In genomic region chr6:118652051-118652699, GRCh38 we compare ENCODE assay signal across 8 cellular contexts. TPM values are rescaled to one million over a fixed set of nuclear protein-coding genes. Genes with fewer than 3 reads are reported as not detected.
DNase-seq lines count a peak whose midpoint lies in the region; ATAC-seq and TF ChIP-seq lines count a peak whose summit lies in the region.

No MANE protein-coding gene starts in this region.

- POLR2A ChIA-PET in AG04449 (lab: Yijun Ruan, JAX) (interaction anchor here (0.6 to 0.8 kb wide), 2 partner anchors 61 to 70 kb away, joined by 3 read pairs; no protein-coding TSS in a partner anchor), GM10248 (lab: Yijun Ruan, JAX) (interaction anchor here (0.6 to 1.0 kb wide), 4 partner anchors 31 to 156 kb away, joined by 3 to 4 read pairs (median 3); no protein-coding TSS in a partner anchor)

- peak overlapping the region; percentile 93 to 95 for H3K27ac ChIP-seq in breast epithelium
- H3K27ac ChIP-seq in mucosa of rectum (ENCODE audit: low read depth in 2 of 2, low read length in 2 of 2), result peak overlapping the region; percentile 70 to 92

- H3K4me1 ChIP-seq in breast epithelium (no peaks in the 10 kb centered on the region), mucosa of rectum (ENCODE audit: control insufficient read depth in 2 of 2, insufficient read depth in 2 of 2, low read length in 2 of 2) (peaks cover 7% of the 10 kb centered on the region in 2 donors)

- TF ChIP-seq POLR2A in breast epithelium (IDR thresholded peaks at IDR 0.05), result no peak

- H3K36me3 ChIP-seq in breast epithelium (no peaks in the 10 kb centered on the region), mucosa of rectum (ENCODE audit: control insufficient read depth in 2 of 2, insufficient read depth in 2 of 2, low read length in 2 of 2) (no peaks in the 10 kb centered on the region)

- no peaks in the 10 kb centered on the region for H3K9me3 ChIP-seq in breast epithelium
- H3K9me3 ChIP-seq in mucosa of rectum (ENCODE audit: control insufficient read depth in 2 of 2, low read length in 2 of 2), result no peaks in the 10 kb centered on the region

- ATAC-seq in HG02840 (IDR thresholded peaks at IDR 0.05; ENCODE audit: low FRiP score, unreplicated experiment), result peak; percentile 0
- no peak for ATAC-seq in HG02759 (IDR thresholded peaks at IDR 0.05; ENCODE audit: unreplicated experiment)

- intact Hi-C loops in breast epithelium (cut with DNase I; ENCODE audit: low total_unique reads), result no loop called here

- peak overlapping the region; percentile 88 for H3K4me3 ChIP-seq in AG04449 (ENCODE audit: low read depth, low read length)
- H3K4me3 ChIP-seq in breast epithelium, result peak overlapping the region; percentile 89 to 92 (median 91)
- peak overlapping the region; percentile 76 to 78 for H3K4me3 ChIP-seq in mucosa of rectum (ENCODE audit: low read length in 2 of 2)

- DNase-seq in AG04449 (ENCODE audit: low read depth, low spot score) (no peak), breast epithelium (ENCODE audit: low spot score in 2 of 2) (no peak), iPS-NIHi11 (ENCODE audit: low spot score) (no peak), GM10248 (ENCODE audit: extremely low spot score) (no peak)
- no peak for DNase-seq in stimulated activated naive CD4-positive, alpha-beta T cell (lab: John Stamatoyannopoulos, UW)

- H3K27me3 ChIP-seq in breast epithelium, result no peaks in the 10 kb centered on the region
- H3K27me3 ChIP-seq in mucosa of rectum (ENCODE audit: control insufficient read depth in 2 of 2, insufficient read depth in 2 of 2, low read length in 2 of 2), result peaks cover 6 to 8% of the 10 kb centered on the region in 2 donors

- CTCF ChIA-PET in AG04449 (lab: Yijun Ruan, JAX), result interaction anchor here (0.8 kb wide), 1 partner anchor 15 kb away, joined by 4 read pairs; no protein-coding TSS in a partner anchor
- CTCF ChIA-PET in GM10248 (lab: Yijun Ruan, JAX), result interaction anchor here (0.9 to 1.4 kb wide), 5 partner anchors 8 to 124 kb away, joined by 3 to 5 read pairs (median 3); no protein-coding TSS in a partner anchor

- TF ChIP-seq CTCF in AG04449 (IDR thresholded peaks at IDR 0.05; ENCODE audit: insufficient read depth, low read length, missing control alignments) (no peak), breast epithelium (IDR thresholded peaks at IDR 0.05) (no peak), GM10248 (IDR thresholded peaks at IDR 0.05; ENCODE audit: control extremely low read depth, extremely low read depth, low read depth, missing control alignments) (no peak)

- peak overlapping the region; percentile 58 to 70 for H3K9ac ChIP-seq in mucosa of rectum (ENCODE audit: low read depth in 1 of 2, low read length in 2 of 2)

RNA-seq across cellular contexts. Expression of gene CEP85L, which starts 0.8 kb away (rescaled TPM):
- 10 to 100 TPM; 12.7 to 17.3 (median 15.7) TPM for total RNA-seq in breast epithelium
